8 cellular contexts compared by ENCODE assay signal in genomic region chr13:100721885-100722512, GRCh38. TPM values are rescaled to one million over a fixed set of nuclear protein-coding genes. Genes with fewer than 3 reads are reported as not detected.
DNase-seq lines count a peak whose midpoint lies in the region; ATAC-seq and TF ChIP-seq lines count a peak whose summit lies in the region.

No MANE protein-coding gene starts in this region.

- peak; percentile 84 for ATAC-seq in GM21367 (IDR thresholded peaks at IDR 0.05; ENCODE audit: unreplicated experiment)
- ATAC-seq in GM18873 (IDR thresholded peaks at IDR 0.05; ENCODE audit: low FRiP score, unreplicated experiment): no peak

- H3K9me3 ChIP-seq in SK-N-SH: no peaks in the 10 kb centered on the region

- H3K9me2 ChIP-seq in SK-N-SH: no peaks in the 10 kb centered on the region

- no peak overlapping the region for H3K4me2 ChIP-seq in SK-N-SH

- no peak overlapping the region for H3K4me3 ChIP-seq in SK-N-SH (ENCODE audit: low read depth in 2 of 2, low read length in 1 of 2)

- TF ChIP-seq RAD21 in SK-N-SH (IDR thresholded peaks at IDR 0.05; ENCODE audit: low read length): peak; percentile 69

- no peak for TF ChIP-seq EP300 in SK-N-SH (IDR thresholded peaks at IDR 0.05; ENCODE audit: borderline replicate concordance in 1 of 2, low read depth in 1 of 2, low read length in 1 of 2)

- H3F3A ChIP-seq in SK-N-SH (replicated peaks; ENCODE audit: insufficient read depth): no peaks in the 10 kb centered on the region

- H3K27me3 ChIP-seq in SK-N-SH (ENCODE audit: insufficient read depth): no peaks in the 10 kb centered on the region; the same call in 1 of the 2 replicates

- H2AFZ ChIP-seq in SK-N-SH (ENCODE audit: low read depth): no peak overlapping the region

- H3K4me1 ChIP-seq in SK-N-SH (ENCODE audit: control insufficient read depth in 1 of 2, insufficient read depth in 2 of 2, low read depth in 1 of 2, low read length in 1 of 2): no peaks in the 10 kb centered on the region

- H4K20me1 ChIP-seq in SK-N-SH (ENCODE audit: insufficient read depth): no peaks in the 10 kb centered on the region

- no peaks in the 10 kb centered on the region for H3K36me3 ChIP-seq in SK-N-SH (replicated peaks in 1 of 2; ENCODE audit: control insufficient read depth in 1 of 2, insufficient read depth in 2 of 2, low read length in 1 of 2)

- TF ChIP-seq CTCF in SK-N-SH (IDR thresholded peaks at IDR 0.05): peak; percentile 75

- CTCF ChIA-PET in SK-N-SH (lab: Yijun Ruan, JAX): interaction anchor here (0.7 to 3.7 kb wide), 28 partner anchors 10 to 570 kb away, joined by 3 to 23 read pairs (median 4); no protein-coding TSS in a partner anchor

- H3K79me2 ChIP-seq in SK-N-SH (ENCODE audit: insufficient read depth): no peaks in the 10 kb centered on the region

- no peak overlapping the region for H3K9ac ChIP-seq in SK-N-SH

- WGBS in SK-N-SH (ENCODE audit: low lambda C conversion rate): 17% methylated on average over 6 of the region's 6 CpGs

- H3K27ac ChIP-seq in SK-N-SH (ENCODE audit: low read depth in 2 of 2, low read length in 1 of 2): no peak overlapping the region

- POLR2A ChIA-PET in SK-N-SH (lab: Yijun Ruan, JAX): no interaction called here

- peak; percentile 73 for DNase-seq in DMS79 treated with DMSO at 0.1 percent for 48 hours (lab: John Stamatoyannopoulos, UW)
- DNase-seq in Kasumi-1 (lab: John Stamatoyannopoulos, UW): peak; percentile 70 to 72
- DNase-seq in SK-N-SH: peak; percentile 63
- peak; percentile 16 for DNase-seq in amniotic stem cell (lab: John Stamatoyannopoulos, UW)
- peak; percentile 70 for DNase-seq in iPS-NIHi7 (ENCODE audit: extremely low spot score)
- peak; percentile 59 to 65 for DNase-seq in stimulated activated CD4-positive, alpha-beta T cell treated with anti-CD3 and anti-CD28 coated beads, Interleukin-2, amount 100 ng/mL, for 48 hours

TF ChIP-seq in SK-N-SH, 30 proteins besides CTCF, POLR2A, EP300 and RAD21:
- TF ChIP-seq SMC3 (IDR thresholded peaks at IDR 0.05; ENCODE audit: low read depth, low read length) (peak; percentile 71), FOXJ3 (CRISPR knock-in tag; IDR thresholded peaks at IDR 0.05) (no peak)

RNA-seq across cellular contexts. Expression of gene TMTC4, which starts 47.4 kb away (rescaled TPM):
- polyA plus RNA-seq in SK-N-SH (2012; rRNA removed): 22.3 and 24.4 TPM in 2 replicates
- polyA plus RNA-seq in SK-N-SH (2012; cell fraction: cytosol; rRNA removed): 15.4 and 18.8 TPM in 2 replicates
- polyA plus RNA-seq in SK-N-SH (2012; cell fraction: nucleus; rRNA removed): 45.5 and 55.7 TPM in 2 replicates

Comparison
In these comparisons a context has a peak if more than half of its experiments do, and no peak if none do; other contexts are left out.
1. DNase-seq: peak in every context shown above with its lines; median percentile 73 in DMS79 treated with DMSO at 0.1 percent for 48 hours; 71 in Kasumi-1; 70 in iPS-NIHi7; 63 in SK-N-SH; 62 in stimulated activated CD4-positive, alpha-beta T cell treated with anti-CD3 and anti-CD28 coated beads, Interleukin-2, amount 100 ng/mL, for 48 hours; 16 in amniotic stem cell.